Comparison of ENCODE assay signal across 1 cellular context in the genomic region with DNA sequence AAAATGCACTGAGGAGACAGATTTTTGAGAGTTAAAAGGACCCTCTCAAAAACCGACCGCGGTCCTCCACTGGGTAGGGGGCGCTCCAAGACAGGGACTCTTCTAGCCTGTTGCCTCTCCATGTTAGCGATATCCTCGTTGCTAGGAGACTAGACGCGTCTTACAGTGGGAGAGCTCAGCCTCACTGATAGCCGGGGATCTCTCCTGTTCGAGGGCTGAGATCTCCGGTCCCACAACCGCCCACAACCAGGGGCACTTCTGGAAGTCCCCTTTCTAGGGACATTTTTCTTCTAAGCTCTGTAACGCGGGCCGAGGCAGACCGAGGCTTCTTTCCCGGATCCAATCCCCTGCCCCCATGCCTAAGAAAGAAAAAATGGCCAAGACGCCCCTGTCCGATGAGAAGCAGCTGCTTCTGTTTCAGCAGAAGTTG.
TF ChIP-seq lines count a peak whose summit lies in the region.

No MANE protein-coding gene starts in this region.

TF ChIP-seq in HEK293, 187 proteins besides CTCF, POLR2A, EP300 and RAD21 (continued from another document and continues in another):
- TF ChIP-seq, protein P1, sequence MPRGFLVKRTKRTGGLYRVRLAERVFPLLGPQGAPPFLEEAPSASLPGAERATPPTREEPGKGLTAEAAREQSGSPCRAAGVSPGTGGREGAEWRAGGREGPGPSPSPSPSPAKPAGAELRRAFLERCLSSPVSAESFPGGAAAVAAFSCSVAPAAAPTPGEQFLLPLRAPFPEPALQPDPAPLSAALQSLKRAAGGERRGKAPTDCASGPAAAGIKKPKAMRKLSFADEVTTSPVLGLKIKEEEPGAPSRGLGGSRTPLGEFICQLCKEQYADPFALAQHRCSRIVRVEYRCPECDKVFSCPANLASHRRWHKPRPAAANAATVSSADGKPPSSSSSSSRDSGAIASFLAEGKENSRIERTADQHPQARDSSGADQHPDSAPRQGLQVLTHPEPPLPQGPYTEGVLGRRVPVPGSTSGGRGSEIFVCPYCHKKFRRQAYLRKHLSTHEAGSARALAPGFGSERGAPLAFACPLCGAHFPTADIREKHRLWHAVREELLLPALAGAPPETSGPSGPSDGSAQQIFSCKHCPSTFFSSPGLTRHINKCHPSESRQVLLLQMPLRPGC (tag by site-specific recombination; IDR thresholded peaks at IDR 0.05) = no peak; the same call in 1 of the 2 replicates
- TF ChIP-seq, protein P2, sequence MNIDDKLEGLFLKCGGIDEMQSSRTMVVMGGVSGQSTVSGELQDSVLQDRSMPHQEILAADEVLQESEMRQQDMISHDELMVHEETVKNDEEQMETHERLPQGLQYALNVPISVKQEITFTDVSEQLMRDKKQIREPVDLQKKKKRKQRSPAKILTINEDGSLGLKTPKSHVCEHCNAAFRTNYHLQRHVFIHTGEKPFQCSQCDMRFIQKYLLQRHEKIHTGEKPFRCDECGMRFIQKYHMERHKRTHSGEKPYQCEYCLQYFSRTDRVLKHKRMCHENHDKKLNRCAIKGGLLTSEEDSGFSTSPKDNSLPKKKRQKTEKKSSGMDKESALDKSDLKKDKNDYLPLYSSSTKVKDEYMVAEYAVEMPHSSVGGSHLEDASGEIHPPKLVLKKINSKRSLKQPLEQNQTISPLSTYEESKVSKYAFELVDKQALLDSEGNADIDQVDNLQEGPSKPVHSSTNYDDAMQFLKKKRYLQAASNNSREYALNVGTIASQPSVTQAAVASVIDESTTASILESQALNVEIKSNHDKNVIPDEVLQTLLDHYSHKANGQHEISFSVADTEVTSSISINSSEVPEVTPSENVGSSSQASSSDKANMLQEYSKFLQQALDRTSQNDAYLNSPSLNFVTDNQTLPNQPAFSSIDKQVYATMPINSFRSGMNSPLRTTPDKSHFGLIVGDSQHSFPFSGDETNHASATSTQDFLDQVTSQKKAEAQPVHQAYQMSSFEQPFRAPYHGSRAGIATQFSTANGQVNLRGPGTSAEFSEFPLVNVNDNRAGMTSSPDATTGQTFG (tag by site-specific recombination; IDR thresholded peaks at IDR 0.05; ENCODE audit: borderline replicate concordance) = no peak
- TF ChIP-seq, protein P3, sequence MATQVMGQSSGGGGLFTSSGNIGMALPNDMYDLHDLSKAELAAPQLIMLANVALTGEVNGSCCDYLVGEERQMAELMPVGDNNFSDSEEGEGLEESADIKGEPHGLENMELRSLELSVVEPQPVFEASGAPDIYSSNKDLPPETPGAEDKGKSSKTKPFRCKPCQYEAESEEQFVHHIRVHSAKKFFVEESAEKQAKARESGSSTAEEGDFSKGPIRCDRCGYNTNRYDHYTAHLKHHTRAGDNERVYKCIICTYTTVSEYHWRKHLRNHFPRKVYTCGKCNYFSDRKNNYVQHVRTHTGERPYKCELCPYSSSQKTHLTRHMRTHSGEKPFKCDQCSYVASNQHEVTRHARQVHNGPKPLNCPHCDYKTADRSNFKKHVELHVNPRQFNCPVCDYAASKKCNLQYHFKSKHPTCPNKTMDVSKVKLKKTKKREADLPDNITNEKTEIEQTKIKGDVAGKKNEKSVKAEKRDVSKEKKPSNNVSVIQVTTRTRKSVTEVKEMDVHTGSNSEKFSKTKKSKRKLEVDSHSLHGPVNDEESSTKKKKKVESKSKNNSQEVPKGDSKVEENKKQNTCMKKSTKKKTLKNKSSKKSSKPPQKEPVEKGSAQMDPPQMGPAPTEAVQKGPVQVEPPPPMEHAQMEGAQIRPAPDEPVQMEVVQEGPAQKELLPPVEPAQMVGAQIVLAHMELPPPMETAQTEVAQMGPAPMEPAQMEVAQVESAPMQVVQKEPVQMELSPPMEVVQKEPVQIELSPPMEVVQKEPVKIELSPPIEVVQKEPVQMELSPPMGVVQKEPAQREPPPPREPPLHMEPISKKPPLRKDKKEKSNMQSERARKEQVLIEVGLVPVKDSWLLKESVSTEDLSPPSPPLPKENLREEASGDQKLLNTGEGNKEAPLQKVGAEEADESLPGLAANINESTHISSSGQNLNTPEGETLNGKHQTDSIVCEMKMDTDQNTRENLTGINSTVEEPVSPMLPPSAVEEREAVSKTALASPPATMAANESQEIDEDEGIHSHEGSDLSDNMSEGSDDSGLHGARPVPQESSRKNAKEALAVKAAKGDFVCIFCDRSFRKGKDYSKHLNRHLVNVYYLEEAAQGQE (tag by site-specific recombination; IDR thresholded peaks at IDR 0.05) = no peak
- TF ChIP-seq TCF7L2 (IDR thresholded peaks at IDR 0.05; ENCODE audit: borderline replicate concordance, low read depth, low read length) = no peak
- TF ChIP-seq, protein P4, sequence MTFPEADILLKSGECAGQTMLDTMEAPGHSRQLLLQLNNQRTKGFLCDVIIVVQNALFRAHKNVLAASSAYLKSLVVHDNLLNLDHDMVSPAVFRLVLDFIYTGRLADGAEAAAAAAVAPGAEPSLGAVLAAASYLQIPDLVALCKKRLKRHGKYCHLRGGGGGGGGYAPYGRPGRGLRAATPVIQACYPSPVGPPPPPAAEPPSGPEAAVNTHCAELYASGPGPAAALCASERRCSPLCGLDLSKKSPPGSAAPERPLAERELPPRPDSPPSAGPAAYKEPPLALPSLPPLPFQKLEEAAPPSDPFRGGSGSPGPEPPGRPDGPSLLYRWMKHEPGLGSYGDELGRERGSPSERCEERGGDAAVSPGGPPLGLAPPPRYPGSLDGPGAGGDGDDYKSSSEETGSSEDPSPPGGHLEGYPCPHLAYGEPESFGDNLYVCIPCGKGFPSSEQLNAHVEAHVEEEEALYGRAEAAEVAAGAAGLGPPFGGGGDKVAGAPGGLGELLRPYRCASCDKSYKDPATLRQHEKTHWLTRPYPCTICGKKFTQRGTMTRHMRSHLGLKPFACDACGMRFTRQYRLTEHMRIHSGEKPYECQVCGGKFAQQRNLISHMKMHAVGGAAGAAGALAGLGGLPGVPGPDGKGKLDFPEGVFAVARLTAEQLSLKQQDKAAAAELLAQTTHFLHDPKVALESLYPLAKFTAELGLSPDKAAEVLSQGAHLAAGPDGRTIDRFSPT (tag by site-specific recombination; IDR thresholded peaks at IDR 0.05) = no peak
- peak; percentile 17; the same call in 1 of the 2 replicates for TF ChIP-seq KLF10 (tag by site-specific recombination; IDR thresholded peaks at IDR 0.05)
- TF ChIP-seq ZNF837 (tag by site-specific recombination; IDR thresholded peaks at IDR 0.05) = no peak
- no peak for TF ChIP-seq ZNF221 (tag by site-specific recombination; IDR thresholded peaks at IDR 0.05; ENCODE audit: borderline replicate concordance)
- TF ChIP-seq ZNF621 (tag by site-specific recombination; IDR thresholded peaks at IDR 0.05) = no peak
- TF ChIP-seq ZNF585B (tag by site-specific recombination; IDR thresholded peaks at IDR 0.05) = no peak
- no peak for TF ChIP-seq ZNF174 (tag by site-specific recombination; IDR thresholded peaks at IDR 0.05)
- peak; percentile 9 for TF ChIP-seq ZNF394 (tag by site-specific recombination; IDR thresholded peaks at IDR 0.05; ENCODE audit: borderline replicate concordance)
- peak; percentile 24; the same call in 1 of the 2 replicates for TF ChIP-seq ZNF335 (tag by site-specific recombination; conservative IDR thresholded peaks at IDR 0.05)
- TF ChIP-seq, protein P5, sequence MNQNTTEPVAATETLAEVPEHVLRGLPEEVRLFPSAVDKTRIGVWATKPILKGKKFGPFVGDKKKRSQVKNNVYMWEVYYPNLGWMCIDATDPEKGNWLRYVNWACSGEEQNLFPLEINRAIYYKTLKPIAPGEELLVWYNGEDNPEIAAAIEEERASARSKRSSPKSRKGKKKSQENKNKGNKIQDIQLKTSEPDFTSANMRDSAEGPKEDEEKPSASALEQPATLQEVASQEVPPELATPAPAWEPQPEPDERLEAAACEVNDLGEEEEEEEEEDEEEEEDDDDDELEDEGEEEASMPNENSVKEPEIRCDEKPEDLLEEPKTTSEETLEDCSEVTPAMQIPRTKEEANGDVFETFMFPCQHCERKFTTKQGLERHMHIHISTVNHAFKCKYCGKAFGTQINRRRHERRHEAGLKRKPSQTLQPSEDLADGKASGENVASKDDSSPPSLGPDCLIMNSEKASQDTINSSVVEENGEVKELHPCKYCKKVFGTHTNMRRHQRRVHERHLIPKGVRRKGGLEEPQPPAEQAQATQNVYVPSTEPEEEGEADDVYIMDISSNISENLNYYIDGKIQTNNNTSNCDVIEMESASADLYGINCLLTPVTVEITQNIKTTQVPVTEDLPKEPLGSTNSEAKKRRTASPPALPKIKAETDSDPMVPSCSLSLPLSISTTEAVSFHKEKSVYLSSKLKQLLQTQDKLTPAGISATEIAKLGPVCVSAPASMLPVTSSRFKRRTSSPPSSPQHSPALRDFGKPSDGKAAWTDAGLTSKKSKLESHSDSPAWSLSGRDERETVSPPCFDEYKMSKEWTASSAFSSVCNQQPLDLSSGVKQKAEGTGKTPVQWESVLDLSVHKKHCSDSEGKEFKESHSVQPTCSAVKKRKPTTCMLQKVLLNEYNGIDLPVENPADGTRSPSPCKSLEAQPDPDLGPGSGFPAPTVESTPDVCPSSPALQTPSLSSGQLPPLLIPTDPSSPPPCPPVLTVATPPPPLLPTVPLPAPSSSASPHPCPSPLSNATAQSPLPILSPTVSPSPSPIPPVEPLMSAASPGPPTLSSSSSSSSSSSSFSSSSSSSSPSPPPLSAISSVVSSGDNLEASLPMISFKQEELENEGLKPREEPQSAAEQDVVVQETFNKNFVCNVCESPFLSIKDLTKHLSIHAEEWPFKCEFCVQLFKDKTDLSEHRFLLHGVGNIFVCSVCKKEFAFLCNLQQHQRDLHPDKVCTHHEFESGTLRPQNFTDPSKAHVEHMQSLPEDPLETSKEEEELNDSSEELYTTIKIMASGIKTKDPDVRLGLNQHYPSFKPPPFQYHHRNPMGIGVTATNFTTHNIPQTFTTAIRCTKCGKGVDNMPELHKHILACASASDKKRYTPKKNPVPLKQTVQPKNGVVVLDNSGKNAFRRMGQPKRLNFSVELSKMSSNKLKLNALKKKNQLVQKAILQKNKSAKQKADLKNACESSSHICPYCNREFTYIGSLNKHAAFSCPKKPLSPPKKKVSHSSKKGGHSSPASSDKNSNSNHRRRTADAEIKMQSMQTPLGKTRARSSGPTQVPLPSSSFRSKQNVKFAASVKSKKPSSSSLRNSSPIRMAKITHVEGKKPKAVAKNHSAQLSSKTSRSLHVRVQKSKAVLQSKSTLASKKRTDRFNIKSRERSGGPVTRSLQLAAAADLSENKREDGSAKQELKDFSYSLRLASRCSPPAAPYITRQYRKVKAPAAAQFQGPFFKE (tag by site-specific recombination; IDR thresholded peaks at IDR 0.05; ENCODE audit: borderline replicate concordance) = no peak
- TF ChIP-seq, protein P6, sequence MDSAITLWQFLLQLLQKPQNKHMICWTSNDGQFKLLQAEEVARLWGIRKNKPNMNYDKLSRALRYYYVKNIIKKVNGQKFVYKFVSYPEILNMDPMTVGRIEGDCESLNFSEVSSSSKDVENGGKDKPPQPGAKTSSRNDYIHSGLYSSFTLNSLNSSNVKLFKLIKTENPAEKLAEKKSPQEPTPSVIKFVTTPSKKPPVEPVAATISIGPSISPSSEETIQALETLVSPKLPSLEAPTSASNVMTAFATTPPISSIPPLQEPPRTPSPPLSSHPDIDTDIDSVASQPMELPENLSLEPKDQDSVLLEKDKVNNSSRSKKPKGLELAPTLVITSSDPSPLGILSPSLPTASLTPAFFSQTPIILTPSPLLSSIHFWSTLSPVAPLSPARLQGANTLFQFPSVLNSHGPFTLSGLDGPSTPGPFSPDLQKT (IDR thresholded peaks at IDR 0.05; ENCODE audit: borderline replicate concordance, low read depth, low read length) = no peak
- no peak for TF ChIP-seq SP7 (tag by site-specific recombination; IDR thresholded peaks at IDR 0.05)
- TF ChIP-seq, protein P7, sequence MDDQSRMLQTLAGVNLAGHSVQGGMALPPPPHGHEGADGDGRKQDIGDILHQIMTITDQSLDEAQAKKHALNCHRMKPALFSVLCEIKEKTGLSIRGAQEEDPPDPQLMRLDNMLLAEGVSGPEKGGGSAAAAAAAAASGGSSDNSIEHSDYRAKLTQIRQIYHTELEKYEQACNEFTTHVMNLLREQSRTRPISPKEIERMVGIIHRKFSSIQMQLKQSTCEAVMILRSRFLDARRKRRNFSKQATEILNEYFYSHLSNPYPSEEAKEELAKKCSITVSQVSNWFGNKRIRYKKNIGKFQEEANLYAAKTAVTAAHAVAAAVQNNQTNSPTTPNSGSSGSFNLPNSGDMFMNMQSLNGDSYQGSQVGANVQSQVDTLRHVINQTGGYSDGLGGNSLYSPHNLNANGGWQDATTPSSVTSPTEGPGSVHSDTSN (CRISPR knock-in tag; IDR thresholded peaks at IDR 0.05) = no peak
- 0 out of 2 replicates have a peak, but pooled peaks have one; percentile 39 for TF ChIP-seq MYNN (tag by site-specific recombination; IDR thresholded peaks at IDR 0.05; ENCODE audit: borderline replicate concordance)
- TF ChIP-seq ZNF133 (tag by site-specific recombination; IDR thresholded peaks at IDR 0.05) = no peak
- no peak for TF ChIP-seq ZFP41 (tag by site-specific recombination; IDR thresholded peaks at IDR 0.05; ENCODE audit: borderline replicate concordance)
- no peak for TF ChIP-seq ZEB2 (tag by site-specific recombination; IDR thresholded peaks at IDR 0.05)
- TF ChIP-seq ZNF132 (tag by site-specific recombination; IDR thresholded peaks at IDR 0.05; ENCODE audit: borderline replicate concordance) = no peak
- no peak for TF ChIP-seq ZNF561 (tag by site-specific recombination; IDR thresholded peaks at IDR 0.05; ENCODE audit: borderline replicate concordance)
- TF ChIP-seq ZNF10 (tag by site-specific recombination; IDR thresholded peaks at IDR 0.05) = no peak
- 0 out of 2 replicates have a peak, but pooled peaks have one; percentile 32 for TF ChIP-seq ZSCAN30 (tag by site-specific recombination; IDR thresholded peaks at IDR 0.05)
- TF ChIP-seq ZNF629 (tag by site-specific recombination; IDR thresholded peaks at IDR 0.05) = peak; percentile 64; the same call in 1 of the 2 replicates
- TF ChIP-seq ZNF610 (tag by site-specific recombination; IDR thresholded peaks at IDR 0.05; ENCODE audit: borderline replicate concordance) = no peak
- TF ChIP-seq ZNF341 (tag by site-specific recombination; IDR thresholded peaks at IDR 0.05; ENCODE audit: low read depth) = peak; percentile 35
- TF ChIP-seq ZNF76 (tag by site-specific recombination; IDR thresholded peaks at IDR 0.05; ENCODE audit: borderline replicate concordance, low read depth) = no peak
- TF ChIP-seq EGR2 (tag by site-specific recombination; IDR thresholded peaks at IDR 0.05; ENCODE audit: low read depth) = no peak
- TF ChIP-seq ZNF791 (tag by site-specific recombination; IDR thresholded peaks at IDR 0.05) = no peak
- TF ChIP-seq ZNF324 (tag by site-specific recombination; IDR thresholded peaks at IDR 0.05) = no peak
- TF ChIP-seq ZNF560 (tag by site-specific recombination; IDR thresholded peaks at IDR 0.05; ENCODE audit: borderline replicate concordance) = no peak; the same call in 1 of the 2 replicates
- TF ChIP-seq GLIS2 (tag by site-specific recombination; IDR thresholded peaks at IDR 0.05) = no peak
- no peak for TF ChIP-seq ZNF426 (tag by site-specific recombination; IDR thresholded peaks at IDR 0.05)
- TF ChIP-seq ZIC2 (tag by site-specific recombination; IDR thresholded peaks at IDR 0.05) = no peak
- TF ChIP-seq, protein P8, sequence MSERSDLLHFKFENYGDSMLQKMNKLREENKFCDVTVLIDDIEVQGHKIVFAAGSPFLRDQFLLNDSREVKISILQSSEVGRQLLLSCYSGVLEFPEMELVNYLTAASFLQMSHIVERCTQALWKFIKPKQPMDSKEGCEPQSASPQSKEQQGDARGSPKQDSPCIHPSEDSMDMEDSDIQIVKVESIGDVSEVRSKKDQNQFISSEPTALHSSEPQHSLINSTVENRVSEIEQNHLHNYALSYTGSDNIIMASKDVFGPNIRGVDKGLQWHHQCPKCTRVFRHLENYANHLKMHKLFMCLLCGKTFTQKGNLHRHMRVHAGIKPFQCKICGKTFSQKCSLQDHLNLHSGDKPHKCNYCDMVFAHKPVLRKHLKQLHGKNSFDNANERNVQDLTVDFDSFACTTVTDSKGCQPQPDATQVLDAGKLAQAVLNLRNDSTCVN (tag by site-specific recombination; optimal IDR thresholded peaks at IDR 0.05) = no peak
- no peak; the same call in 1 of the 2 replicates for TF ChIP-seq ZNF433 (tag by site-specific recombination; IDR thresholded peaks at IDR 0.05; ENCODE audit: low read depth)
- TF ChIP-seq YY2 (tag by site-specific recombination; IDR thresholded peaks at IDR 0.05) = no peak
